8 cellular contexts compared by ENCODE assay signal in the genomic region with DNA sequence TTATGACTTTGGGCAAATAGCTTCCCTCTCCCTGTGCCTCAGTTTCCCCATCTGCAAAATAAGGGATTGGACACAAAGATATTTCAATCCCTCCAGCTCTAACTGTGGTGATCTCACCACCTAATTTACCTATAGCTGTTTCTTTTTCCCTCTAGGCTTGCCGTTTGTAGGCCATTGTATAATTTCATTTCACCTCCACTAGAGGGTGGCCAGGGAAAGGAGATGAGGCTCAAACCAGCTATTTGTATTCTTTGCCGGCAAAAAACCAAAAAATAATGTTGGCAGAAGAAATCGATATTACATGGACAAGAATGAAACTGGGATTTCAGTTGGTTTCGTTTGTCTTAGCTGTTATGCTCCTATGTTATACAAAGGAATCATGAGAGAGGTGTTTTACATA. TPM values are rescaled to one million over a fixed set of nuclear protein-coding genes. Genes with fewer than 3 reads are reported as not detected.
DNase-seq lines count a peak whose midpoint lies in the region; TF ChIP-seq lines count a peak whose summit lies in the region.

No MANE protein-coding gene starts in this region.

- peak; percentile 38 for DNase-seq in AG08395 (ENCODE audit: low spot score)
- DNase-seq in GM03348 (ENCODE audit: low spot score) = peak; percentile 50
- DNase-seq in HS-5 (ENCODE audit: low read depth) = peak; percentile 10
- peak; percentile 19 to 50 for DNase-seq in PC-9
- peak; percentile 64 for DNase-seq in choroid plexus epithelial cell (ENCODE audit: low read depth)
- peak; percentile 13 for DNase-seq in midbrain (lab: John Stamatoyannopoulos, UW)
- DNase-seq in NCI-H226 = no peak
- no peak for DNase-seq in T-helper 9 cell

- H3K4me1 ChIP-seq in PC-9 (replicated peaks; ENCODE audit: insufficient read depth) = no peaks in the 10 kb centered on the region

- no peaks in the 10 kb centered on the region for H3K79me2 ChIP-seq in PC-9 (ENCODE audit: low read depth)

- H3F3A ChIP-seq in PC-9 (ENCODE audit: insufficient read depth, low read depth) = no peaks in the 10 kb centered on the region

- H3K27ac ChIP-seq in PC-9 = no peak overlapping the region

- intact Hi-C loops in PC-9 (cut with micrococcal nuclease; ENCODE audit: unreplicated experiment) = loop anchor here (1.0 to 10.0 kb wide), 4 partner anchors 85 to 605 kb away; no protein-coding TSS in a partner anchor

- H2AFZ ChIP-seq in PC-9 = no peak overlapping the region

- H3K27me3 ChIP-seq in PC-9 (ENCODE audit: insufficient read depth, low read depth) = no peaks in the 10 kb centered on the region

- TF ChIP-seq CTCF in PC-9 (conservative IDR thresholded peaks at IDR 0.05) = peak; percentile 84
- peak; percentile 69 for TF ChIP-seq CTCF in choroid plexus epithelial cell (conservative IDR thresholded peaks at IDR 0.05; ENCODE audit: low read depth, low read length)

- POLR2A ChIA-PET in PC-9 (lab: Charles Lee; ENCODE audit: unreplicated experiment) = interaction anchor here (0.6 kb wide), 2 partner anchors 142 to 601 kb away, joined by 7 to 17 read pairs; no protein-coding TSS in a partner anchor

- H3K4me2 ChIP-seq in PC-9 = no peak overlapping the region

- BruUV-seq in PC-9 (replicated peaks; lab: Mats Ljungman, UMichigan) = no TSS peak

- CTCF ChIA-PET in PC-9 (lab: Charles Lee) = interaction anchor here (0.6 to 3.2 kb wide), 7 partner anchors 25 to 360 kb away, joined by 3 to 106 read pairs (median 3); no protein-coding TSS in a partner anchor

- H4K20me1 ChIP-seq in PC-9 (ENCODE audit: insufficient read depth) = no peaks in the 10 kb centered on the region

- no peaks in the 10 kb centered on the region for H3K9me3 ChIP-seq in PC-9 (ENCODE audit: insufficient read depth, low read depth)

- no peak overlapping the region for H3K4me3 ChIP-seq in PC-9
- no peak overlapping the region for H3K4me3 ChIP-seq in choroid plexus epithelial cell (ENCODE audit: low read depth, low read length)

- H3K36me3 ChIP-seq in PC-9 (ENCODE audit: low read depth) = no peaks in the 10 kb centered on the region

- H3K9me2 ChIP-seq in PC-9 (ENCODE audit: insufficient read depth) = no peaks in the 10 kb centered on the region

RNA-seq across cellular contexts. Expression of a gene that starts 36.1 kb away (rescaled TPM):
- 9.0 and 11.1 TPM in 2 replicates for total RNA-seq in PC-9 (2021)

Comparison
In these comparisons a context has a peak if more than half of its experiments do, and no peak if none do; other contexts are left out.
1. DNase-seq: peak in AG08395 (single experiment), GM03348 (single experiment), HS-5 (single experiment), PC-9 (2 of 2), choroid plexus epithelial cell (single experiment) and midbrain (single experiment); none in NCI-H226 (single experiment) and T-helper 9 cell (single experiment).